1 cellular context compared by ENCODE assay signal in the genomic region with DNA sequence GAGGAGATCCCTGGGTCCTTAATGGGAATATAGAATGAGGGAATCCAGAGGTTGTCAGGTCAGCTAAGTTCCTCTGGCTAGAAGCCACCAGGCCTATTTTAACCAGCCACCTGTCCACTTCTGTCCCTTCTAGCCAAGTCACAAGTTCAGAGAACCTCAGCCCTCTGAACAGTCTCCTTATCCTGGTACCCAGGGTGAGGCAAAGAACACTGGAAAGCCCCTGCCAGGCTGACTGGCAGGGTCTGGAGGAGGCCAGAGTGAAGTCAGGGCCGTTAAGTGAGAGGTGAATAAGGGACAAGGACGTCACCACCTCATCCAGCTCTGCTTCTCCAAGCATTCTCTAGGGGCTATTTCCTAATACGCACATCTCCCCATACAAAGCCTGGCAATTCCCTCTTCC.
TF ChIP-seq lines count a peak whose summit lies in the region.

No MANE protein-coding gene starts in this region.

TF ChIP-seq in HepG2, 621 proteins besides CTCF, POLR2A, EP300 and RAD21:
- TF ChIP-seq ZNF232 (CRISPR knock-in tag; IDR thresholded peaks at IDR 0.05; ENCODE audit: borderline replicate concordance) (no peak), ZMYM2 (CRISPR knock-in tag; IDR thresholded peaks at IDR 0.05) (no peak), MIER3 (CRISPR knock-in tag; IDR thresholded peaks at IDR 0.05; ENCODE audit: borderline replicate concordance) (no peak), ZNF292 (CRISPR knock-in tag; IDR thresholded peaks at IDR 0.05; ENCODE audit: borderline replicate concordance, low read depth) (no peak), MZF1 (CRISPR knock-in tag; IDR thresholded peaks at IDR 0.05; ENCODE audit: borderline replicate concordance) (no peak), ZFP36L2 (CRISPR knock-in tag; IDR thresholded peaks at IDR 0.05) (no peak), MAFF (IDR thresholded peaks at IDR 0.05; ENCODE audit: low read depth, low read length) (no peak), HDAC6 (IDR thresholded peaks at IDR 0.05; ENCODE audit: low read depth, low read length) (no peak), SMC3 (IDR thresholded peaks at IDR 0.05; ENCODE audit: low read length) (no peak), TBX2 (CRISPR knock-in tag; IDR thresholded peaks at IDR 0.05; ENCODE audit: borderline replicate concordance) (no peak), ZNF382 (CRISPR knock-in tag; IDR thresholded peaks at IDR 0.05; ENCODE audit: borderline replicate concordance) (no peak), RXRB (CRISPR knock-in tag; IDR thresholded peaks at IDR 0.05; ENCODE audit: borderline replicate concordance) (no peak), YEATS4 (CRISPR knock-in tag; IDR thresholded peaks at IDR 0.05; ENCODE audit: borderline replicate concordance) (no peak), ZNF234 (CRISPR knock-in tag; conservative IDR thresholded peaks at IDR 0.05) (no peak)
- TF ChIP-seq, protein P1, sequence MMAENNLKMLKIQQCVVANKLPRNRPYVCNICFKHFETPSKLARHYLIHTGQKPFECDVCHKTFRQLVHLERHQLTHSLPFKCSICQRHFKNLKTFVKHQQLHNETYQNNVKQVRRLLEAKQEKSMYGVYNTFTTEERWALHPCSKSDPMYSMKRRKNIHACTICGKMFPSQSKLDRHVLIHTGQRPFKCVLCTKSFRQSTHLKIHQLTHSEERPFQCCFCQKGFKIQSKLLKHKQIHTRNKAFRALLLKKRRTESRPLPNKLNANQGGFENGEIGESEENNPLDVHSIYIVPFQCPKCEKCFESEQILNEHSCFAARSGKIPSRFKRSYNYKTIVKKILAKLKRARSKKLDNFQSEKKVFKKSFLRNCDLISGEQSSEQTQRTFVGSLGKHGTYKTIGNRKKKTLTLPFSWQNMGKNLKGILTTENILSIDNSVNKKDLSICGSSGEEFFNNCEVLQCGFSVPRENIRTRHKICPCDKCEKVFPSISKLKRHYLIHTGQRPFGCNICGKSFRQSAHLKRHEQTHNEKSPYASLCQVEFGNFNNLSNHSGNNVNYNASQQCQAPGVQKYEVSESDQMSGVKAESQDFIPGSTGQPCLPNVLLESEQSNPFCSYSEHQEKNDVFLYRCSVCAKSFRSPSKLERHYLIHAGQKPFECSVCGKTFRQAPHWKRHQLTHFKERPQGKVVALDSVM (CRISPR knock-in tag; IDR thresholded peaks at IDR 0.05) = no peak
- TF ChIP-seq, protein P2, sequence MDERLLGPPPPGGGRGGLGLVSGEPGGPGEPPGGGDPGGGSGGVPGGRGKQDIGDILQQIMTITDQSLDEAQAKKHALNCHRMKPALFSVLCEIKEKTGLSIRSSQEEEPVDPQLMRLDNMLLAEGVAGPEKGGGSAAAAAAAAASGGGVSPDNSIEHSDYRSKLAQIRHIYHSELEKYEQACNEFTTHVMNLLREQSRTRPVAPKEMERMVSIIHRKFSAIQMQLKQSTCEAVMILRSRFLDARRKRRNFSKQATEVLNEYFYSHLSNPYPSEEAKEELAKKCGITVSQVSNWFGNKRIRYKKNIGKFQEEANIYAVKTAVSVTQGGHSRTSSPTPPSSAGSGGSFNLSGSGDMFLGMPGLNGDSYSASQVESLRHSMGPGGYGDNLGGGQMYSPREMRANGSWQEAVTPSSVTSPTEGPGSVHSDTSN (CRISPR knock-in tag; IDR thresholded peaks at IDR 0.05) = no peak
- TF ChIP-seq, protein P3, sequence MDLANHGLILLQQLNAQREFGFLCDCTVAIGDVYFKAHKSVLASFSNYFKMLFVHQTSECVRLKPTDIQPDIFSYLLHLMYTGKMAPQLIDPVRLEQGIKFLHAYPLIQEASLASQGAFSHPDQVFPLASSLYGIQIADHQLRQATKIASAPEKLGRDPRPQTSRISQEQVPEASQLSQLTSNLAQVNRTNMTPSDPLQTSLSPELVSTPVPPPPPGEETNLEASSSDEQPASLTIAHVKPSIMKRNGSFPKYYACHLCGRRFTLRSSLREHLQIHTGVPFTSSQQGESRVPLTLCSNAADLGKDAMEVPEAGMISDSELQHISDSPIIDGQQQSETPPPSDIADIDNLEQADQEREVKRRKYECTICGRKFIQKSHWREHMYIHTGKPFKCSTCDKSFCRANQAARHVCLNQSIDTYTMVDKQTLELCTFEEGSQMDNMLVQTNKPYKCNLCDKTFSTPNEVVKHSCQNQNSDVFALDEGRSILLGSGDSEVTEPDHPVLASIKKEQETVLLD (CRISPR knock-in tag; IDR thresholded peaks at IDR 0.05; ENCODE audit: low read depth) = no peak
